ENCODE assay signal across 21 cellular contexts in the genomic region with DNA sequence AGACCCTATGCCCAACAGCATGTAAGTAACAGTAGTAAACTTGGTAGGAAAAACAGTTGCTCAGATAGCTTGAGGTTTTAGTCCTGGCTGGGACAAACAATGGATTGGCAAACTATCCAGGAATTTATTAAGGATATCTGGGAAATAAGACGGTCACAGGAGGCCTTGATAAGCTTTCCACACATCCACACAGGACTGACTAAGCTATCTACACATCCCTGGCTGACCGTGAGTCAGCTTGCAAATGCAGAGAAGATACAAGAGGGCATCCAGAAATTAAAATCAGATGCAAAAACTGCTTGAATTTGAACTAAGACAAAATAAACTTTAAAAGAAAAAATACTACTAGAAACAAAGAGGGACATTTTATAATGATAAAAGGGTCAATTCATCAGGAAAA. TPM values are rescaled to one million over a fixed set of nuclear protein-coding genes. Genes with fewer than 3 reads are reported as not detected.
DNase-seq lines count a peak whose midpoint lies in the region; ATAC-seq, FAIRE-seq and TF ChIP-seq lines count a peak whose summit lies in the region.
"Had no signal": no experiment of that assay in that cellular context is flagged by ENCODE, and none has a peak within 500 bp of the region (broad histone marks: within the 10 kb centered on the region; RNA-seq: fewer than 3 reads in every experiment).

No MANE protein-coding gene starts in this region.

- H3K36me3 ChIP-seq in vagina: peaks cover 0 to 14% of the 10 kb centered on the region in 2 donors

- CTCF ChIA-PET in activated naive CD4-positive, alpha-beta T cell treated with anti-CD3 and anti-CD28 coated beads for 36 hours (lab: Charles Lee): no interaction called here

- H3K4me3 ChIP-seq in fibroblast of the aortic adventitia (ENCODE audit: low read depth, low read length): no peak overlapping the region
- H3K4me3 ChIP-seq in vagina: no peak overlapping the region
- H3K4me3 ChIP-seq: ascending aorta; BLaER1 treated with 17β-estradiol and CSF1 and Interleukin-3, amounts not matched to agents 10 nM and 100 nM; spleen; thoracic aorta had no signal

- no peak overlapping the region for H3K27ac ChIP-seq in vagina
- H3K27ac ChIP-seq: ascending aorta; BLaER1 treated with 17β-estradiol and CSF1 and Interleukin-3, amounts not matched to agents 10 nM and 100 nM; foreskin keratinocyte; spleen; thoracic aorta had no signal

- no peak overlapping the region for H3K27ac Mint-ChIP-seq in activated naive CD4-positive, alpha-beta T cell treated with anti-CD3 and anti-CD28 coated beads for 36 hours
- H3K27ac Mint-ChIP-seq: IgD-negative memory B cell had no signal

- no peaks in the 10 kb centered on the region for H3K27me3 Mint-ChIP-seq in activated naive CD4-positive, alpha-beta T cell treated with anti-CD3 and anti-CD28 coated beads for 36 hours (ENCODE audit: low read depth)
- H3K27me3 Mint-ChIP-seq: IgD-negative memory B cell had no signal

- intact Hi-C loops in vagina (cut with DNase I): no loop called here
- intact Hi-C loops in activated naive CD4-positive, alpha-beta T cell treated with anti-CD3 and anti-CD28 coated beads for 36 hours (cut with micrococcal nuclease): no loop called here

- TF ChIP-seq CTCF in fibroblast of the aortic adventitia (IDR thresholded peaks at IDR 0.05; ENCODE audit: insufficient read depth, low read length): no peak
- TF ChIP-seq CTCF in vagina (IDR thresholded peaks at IDR 0.05): no peak

- TF ChIP-seq POLR2A in H54 (IDR thresholded peaks at IDR 0.05; ENCODE audit: low read depth, low read length): no peak
- no peak for TF ChIP-seq POLR2A in vagina (IDR thresholded peaks at IDR 0.05)

- DNase-seq in H54 (ENCODE audit: insufficient read length, low spot score): no peak
- peak; percentile 25 for DNase-seq in astrocyte of the hippocampus (ENCODE audit: low read depth, low spot score)
- peak; percentile 88 for DNase-seq in fibroblast of the aortic adventitia (ENCODE audit: low read depth)
- DNase-seq in vagina (ENCODE audit: extremely low spot score in 2 of 2): no peak
- no peak for DNase-seq in activated naive CD4-positive, alpha-beta T cell treated with anti-CD3 and anti-CD28 coated beads for 36 hours
- DNase-seq: activated naive CD4-positive, alpha-beta T cell treated with anti-CD3 and anti-CD28 coated beads, Interleukin-2, amount 50 U/mL, for 16 hours; activated T-cell treated with anti-CD3 and anti-CD28 coated beads, Interleukin-2, amount 50 U/mL, for 48 hours; foreskin keratinocyte; left ventricle myocardium superior; NCI-H2081 treated with DMSO at 0.1 percent for 48 hours; NCI-H510A treated with DMSO at 0.1 percent for 48 hours; spleen; stimulated activated CD4-positive, alpha-beta T cell treated with anti-CD3 and anti-CD28 coated beads, Interleukin-4, amount 100 ng/mL, for 24 hours; stimulated activated naive CD4-positive, alpha-beta T cell treated with Interleukin-2 at 50 U/mL for 16 hours had no signal

- H3K27me3 ChIP-seq in vagina: no peaks in the 10 kb centered on the region
- H3K27me3 ChIP-seq: ascending aorta; BLaER1 treated with 17β-estradiol and CSF1 and Interleukin-3, amounts not matched to agents 10 nM and 100 nM; foreskin keratinocyte; spleen had no signal

- no peaks in the 10 kb centered on the region for H3K9me3 ChIP-seq in vagina
- H3K9me3 ChIP-seq: ascending aorta, thoracic aorta had no signal

- H3K4me1 Mint-ChIP-seq in activated naive CD4-positive, alpha-beta T cell treated with anti-CD3 and anti-CD28 coated beads for 36 hours (ENCODE audit: low read depth): no peaks in the 10 kb centered on the region
- H3K4me1 Mint-ChIP-seq: neural crest cell had no signal

- no peaks in the 10 kb centered on the region for H3K9me3 Mint-ChIP-seq in activated naive CD4-positive, alpha-beta T cell treated with anti-CD3 and anti-CD28 coated beads for 36 hours
- H3K9me3 Mint-ChIP-seq: neural crest cell had no signal

- no peaks in the 10 kb centered on the region for H3K4me1 ChIP-seq in vagina
- H3K4me1 ChIP-seq: ascending aorta, spleen had no signal

- FAIRE-seq in H54 (lab: Jason Lieb, UNC): peak; percentile 75

- no peak overlapping the region for H3K4me3 Mint-ChIP-seq in activated naive CD4-positive, alpha-beta T cell treated with anti-CD3 and anti-CD28 coated beads for 36 hours
- H3K4me3 Mint-ChIP-seq: IgD-negative memory B cell, neural crest cell had no signal

- ATAC-seq in HG02885 (IDR thresholded peaks at IDR 0.05; ENCODE audit: poor library complexity, unreplicated experiment) (no peak), GM19463 (IDR thresholded peaks at IDR 0.05; ENCODE audit: unreplicated experiment) (no peak)
- ATAC-seq: foreskin keratinocyte, left ventricle myocardium superior had no signal

- H3K36me3 Mint-ChIP-seq in activated naive CD4-positive, alpha-beta T cell treated with anti-CD3 and anti-CD28 coated beads for 36 hours (ENCODE audit: low read depth): peaks cover 23% of the 10 kb centered on the region

RNA-seq across cellular contexts. Expression of gene FAM149B1, which starts 16.0 kb away (rescaled TPM):
- total RNA-seq in fibroblast of the aortic adventitia (ENCODE audit: low replicate concordance) (30.8 and 47.5 TPM in 2 replicates), vagina (25.8 TPM)
- total RNA-seq in activated naive CD4-positive, alpha-beta T cell treated with anti-CD3 and anti-CD28 coated beads for 36 hours: 10 to 100 TPM; 13.3 to 13.7 TPM

RNA-seq across cellular contexts. Expression of gene ECD, which starts 16.1 kb away (rescaled TPM):
- total RNA-seq in fibroblast of the aortic adventitia (ENCODE audit: low replicate concordance) (24.0 and 33.3 TPM in 2 replicates), vagina (26.5 TPM)
- 10 to 100 TPM; 26.5 to 28.1 TPM for total RNA-seq in activated naive CD4-positive, alpha-beta T cell treated with anti-CD3 and anti-CD28 coated beads for 36 hours

Comparison
In these comparisons a context has a peak if more than half of its experiments do, and no peak if none do; other contexts are left out.
1. DNase-seq: peak in astrocyte of the hippocampus (single experiment) and fibroblast of the aortic adventitia (single experiment); none in H54 (single experiment), vagina (0 of 2) and activated naive CD4-positive, alpha-beta T cell treated with anti-CD3 and anti-CD28 coated beads for 36 hours (single experiment).